23 cellular contexts compared by ENCODE assay signal in the genomic region with DNA sequence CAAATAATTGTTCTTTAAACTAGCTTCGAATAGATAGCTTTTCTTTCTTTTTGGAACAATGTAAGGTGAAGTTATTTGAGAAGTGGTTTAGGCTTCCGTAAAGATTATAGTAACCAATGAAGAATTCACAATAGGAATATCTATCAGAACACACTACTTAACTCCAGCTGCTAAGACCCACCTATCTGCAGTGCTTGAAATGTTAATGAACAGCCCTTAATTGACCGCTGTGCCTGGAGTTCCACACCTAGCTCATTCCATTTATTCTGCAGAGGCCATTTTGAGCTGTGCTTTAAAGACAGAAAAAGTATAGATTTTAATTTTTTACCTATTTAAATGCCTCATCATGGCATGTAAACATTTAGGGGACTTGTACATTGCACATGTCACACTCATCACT.
"Had no signal": no experiment of that assay in that cellular context is flagged by ENCODE, and none has a peak within 500 bp of the region (broad histone marks: within the 10 kb centered on the region; RNA-seq: fewer than 3 reads in every experiment).

No MANE protein-coding gene starts in this region.

- H3K4me1 ChIP-seq: parathyroid adenoma, psoas muscle, right lobe of liver, thyroid gland, upper lobe of left lung had no signal

- H3K27ac ChIP-seq: neural progenitor cell, ovary, parathyroid adenoma, psoas muscle, right lobe of liver, sigmoid colon, stomach, thoracic aorta, thyroid gland, tibial nerve, upper lobe of left lung, vagina had no signal

- H3K4me2 ChIP-seq: neural progenitor cell had no signal

- DNase-seq: occipital lobe; ovary; posterior cingulate gyrus; psoas muscle; right cardiac atrium; right lobe of liver; sigmoid colon; small intestine; stimulated activated CD4-positive, alpha-beta T cell treated with anti-CD3 and anti-CD28 coated beads, Interleukin-15, amount 100 ng/mL, for 24 hours; stimulated activated CD4-positive, alpha-beta T cell treated with anti-CD3 and anti-CD28 coated beads, Interleukin-2, amount 100 ng/mL, for 24 hours; stimulated activated CD4-positive, alpha-beta T cell treated with anti-CD3 and anti-CD28 coated beads, Interleukin-2, amount 100 ng/mL, for 48 hours; stimulated activated CD4-positive, alpha-beta T cell treated with anti-CD3 and anti-CD28 coated beads, Interleukin-4, amount 100 ng/mL, for 24 hours; stimulated activated naive B cell treated with anti-CD40 and anti-IgM and Interleukin-4, amounts not matched to agents 10 μg/mL and 1 μg/mL and 100 μg/mL, for 72 hours; stimulated activated naive CD4-positive, alpha-beta T cell treated with Interleukin-2 at 50 U/mL for 16 hours; stomach; thyroid gland; upper lobe of left lung had no signal

- H3K36me3 ChIP-seq: neural progenitor cell, ovary, right lobe of liver, sigmoid colon, stomach, thoracic aorta, thyroid gland, tibial nerve, upper lobe of left lung, vagina had no signal

- H3K27me3 ChIP-seq: neural progenitor cell, ovary, right lobe of liver, sigmoid colon, stomach, thyroid gland, tibial nerve, upper lobe of left lung, vagina had no signal

- H3K79me2 ChIP-seq: parathyroid adenoma had no signal

- H3K4me3 ChIP-seq: neural progenitor cell, ovary, psoas muscle, right lobe of liver, sigmoid colon, stomach, thoracic aorta, thyroid gland, tibial nerve, upper lobe of left lung, vagina had no signal

- H2AFZ ChIP-seq: neural progenitor cell, parathyroid adenoma had no signal

- FAIRE-seq: small intestine, urothelium cell line had no signal

- H3K9ac ChIP-seq: neural progenitor cell, parathyroid adenoma had no signal

- H3K9me3 ChIP-seq: ovary, psoas muscle, right lobe of liver, sigmoid colon, stomach, thoracic aorta, thyroid gland, tibial nerve, upper lobe of left lung, vagina had no signal
